Comparison of ENCODE assay signal across 9 cellular contexts in genomic region chr17:59754547-59754946, GRCh38. TPM values are rescaled to one million over a fixed set of nuclear protein-coding genes. Genes with fewer than 3 reads are reported as not detected.
DNase-seq lines count a peak whose midpoint lies in the region; TF ChIP-seq lines count a peak whose summit lies in the region.
"Had no signal": no experiment of that assay in that cellular context is flagged by ENCODE, and none has a peak within 500 bp of the region (broad histone marks: within the 10 kb centered on the region; RNA-seq: fewer than 3 reads in every experiment).

No MANE protein-coding gene starts in this region.

- H3K4me3 ChIP-seq in A673 (ENCODE audit: low read depth, low read length, poor library complexity, severe bottlenecking), result no peak overlapping the region
- no peak overlapping the region for H3K4me3 ChIP-seq in vagina

- H3K9me3 ChIP-seq in A673 (ENCODE audit: low read depth, low read length, poor library complexity, severe bottlenecking), result peaks cover 9% of the 10 kb centered on the region
- H3K9me3 ChIP-seq in vagina, result no peaks in the 10 kb centered on the region

- no peak for TF ChIP-seq POLR2A in vagina (IDR thresholded peaks at IDR 0.05)

- H3K36me3 ChIP-seq in A673 (ENCODE audit: insufficient read depth, low read length, poor library complexity, severe bottlenecking) (no peaks in the 10 kb centered on the region), vagina (no peaks in the 10 kb centered on the region)

- H3K4me1 ChIP-seq in A673 (ENCODE audit: insufficient read depth, low read length, poor library complexity, severe bottlenecking) (peaks cover 24% of the 10 kb centered on the region), vagina (peaks cover 20% of the 10 kb centered on the region)

- POLR2A ChIA-PET in A673 (lab: Charles Lee; ENCODE audit: low non-redundant PET) (interaction anchor here (0.9 kb wide), 1 partner anchor 93 kb away, joined by 3 read pairs; no protein-coding TSS in a partner anchor), GM10248 (lab: Yijun Ruan, JAX) (interaction anchor here (1.1 kb wide), 2 partner anchors 53 to 86 kb away, joined by 3 to 5 read pairs; no protein-coding TSS in a partner anchor)

- DNase-seq in A673 (ENCODE audit: low spot score), result peak; percentile 84
- DNase-seq in HPDE6-E6E7 (ENCODE audit: extremely low spot score), result peak; percentile 50
- DNase-seq in activated T-helper 9 cell treated with anti-CD3 and anti-CD28 coated beads, Interleukin-2, amount 50 U/mL, for 16 hours (ENCODE audit: low read depth), result peak; percentile 9
- peak; percentile 99 for DNase-seq in kidney tubule cell (ENCODE audit: low spot score)
- no peak for DNase-seq in vagina (ENCODE audit: extremely low spot score in 2 of 2)
- DNase-seq in COLO668 (lab: John Stamatoyannopoulos, UW; ENCODE audit: unreplicated experiment), result no peak
- DNase-seq in GM10248 (ENCODE audit: extremely low spot score), result no peak
- no peak for DNase-seq in NCI-H187 treated with DMSO at 0.1 percent for 48 hours (lab: John Stamatoyannopoulos, UW)
- DNase-seq: heart left ventricle had no signal

- no TSS peak for BruUV-seq in A673 (replicated peaks; lab: Mats Ljungman, UMichigan)

- H3K27me3 ChIP-seq in A673 (replicated peaks; ENCODE audit: insufficient read depth, low read depth, low read length, poor library complexity) (no peaks in the 10 kb centered on the region), vagina (no peaks in the 10 kb centered on the region)
- H3K27me3 ChIP-seq: heart left ventricle had no signal

- intact Hi-C loops in A673 (cut with micrococcal nuclease; ENCODE audit: unreplicated experiment) (no loop called here), vagina (cut with DNase I) (loop anchor here (5.0 kb wide), 2 partner anchors 88 to 113 kb away; no protein-coding TSS in a partner anchor)

- peak overlapping the region; percentile 72 for H3K27ac ChIP-seq in A673 (ENCODE audit: low read depth, low read length, poor library complexity, severe bottlenecking)
- peak overlapping the region; percentile 66 for H3K27ac ChIP-seq in vagina

- CTCF ChIA-PET in A673 (lab: Charles Lee), result interaction anchor here (0.5 to 2.9 kb wide), 7 partner anchors 20 to 388 kb away, joined by 3 to 24 read pairs (median 4); no protein-coding TSS in a partner anchor
- CTCF ChIA-PET in GM10248 (lab: Yijun Ruan, JAX), result interaction anchor here (0.6 to 6.5 kb wide), 20 partner anchors 8 to 283 kb away, joined by 3 to 93 read pairs (median 6); partner anchors contain the start of genes PTRH2 and VMP1

- TF ChIP-seq CTCF in A673 (conservative IDR thresholded peaks at IDR 0.05; ENCODE audit: low read depth, low read length) (no peak), vagina (IDR thresholded peaks at IDR 0.05) (no peak), GM10248 (IDR thresholded peaks at IDR 0.05; ENCODE audit: control extremely low read depth, extremely low read depth, low read depth, missing control alignments) (no peak)

RNA-seq across cellular contexts. Expression of gene VMP1, which starts 47.1 kb away (rescaled TPM):
- total RNA-seq in A673 (2021) (107 and 110 TPM in 2 replicates), vagina (380 TPM)

RNA-seq across cellular contexts. Expression of gene PTRH2, which starts 47.3 kb away (rescaled TPM):
- total RNA-seq in A673 (2021) (46.8 and 50.3 TPM in 2 replicates), vagina (43.0 TPM)

Comparison
In these comparisons a context has a peak if more than half of its experiments do, and no peak if none do; other contexts are left out.
1. DNase-seq: peak in A673 (single experiment), HPDE6-E6E7 (single experiment), activated T-helper 9 cell treated with anti-CD3 and anti-CD28 coated beads, Interleukin-2, amount 50 U/mL, for 16 hours (single experiment) and kidney tubule cell (single experiment); none in vagina (0 of 2), COLO668 (single experiment), GM10248 (single experiment) and NCI-H187 treated with DMSO at 0.1 percent for 48 hours (single experiment).